ENCODE assay signal across 8 cellular contexts in genomic region chr2:201414099-201415023, GRCh38. TPM values are rescaled to one million over a fixed set of nuclear protein-coding genes. Genes with fewer than 3 reads are reported as not detected.
DNase-seq lines count a peak whose midpoint lies in the region; ATAC-seq and TF ChIP-seq lines count a peak whose summit lies in the region.

No MANE protein-coding gene starts in this region.

- H3K27ac ChIP-seq in breast epithelium (peak overlapping the region; percentile 27 to 34), mammary epithelial cell (ENCODE audit: insufficient read depth, low read depth, low read length) (no peak overlapping the region), vagina (peak overlapping the region; percentile 37), trophoblast cell (ENCODE audit: low read depth, low read length) (no peak overlapping the region)

- H2BK5ac ChIP-seq in trophoblast cell (ENCODE audit: low read depth, low read length, poor library complexity), result no peak overlapping the region

- H3K18ac ChIP-seq in trophoblast cell (ENCODE audit: low read length), result no peak overlapping the region

- H4K91ac ChIP-seq in trophoblast cell (ENCODE audit: low read depth, low read length), result no peak overlapping the region

- no peak overlapping the region for H4K8ac ChIP-seq in trophoblast cell (ENCODE audit: low read depth, low read length)

- H3K4me2 ChIP-seq in mammary epithelial cell (ENCODE audit: insufficient read depth, low read depth, low read length), result no peak overlapping the region
- no peak overlapping the region for H3K4me2 ChIP-seq in trophoblast cell (ENCODE audit: low read length)

- peaks cover 28% of the 10 kb centered on the region for H3K79me2 ChIP-seq in mammary epithelial cell (ENCODE audit: insufficient read depth, low read length)
- H3K79me2 ChIP-seq in trophoblast cell (ENCODE audit: control insufficient read depth, insufficient read depth, low read length, poor library complexity), result no peaks in the 10 kb centered on the region

- H3K23ac ChIP-seq in trophoblast cell (ENCODE audit: low read length), result no peak overlapping the region

- no peak overlapping the region for H3K4me3 ChIP-seq in breast epithelium
- H3K4me3 ChIP-seq in mammary epithelial cell (replicated peaks in 1 of 3; ENCODE audit: insufficient read depth in 1 of 3, low read depth in 2 of 3, low read length in 3 of 3), result no peak overlapping the region
- H3K4me3 ChIP-seq in fibroblast of pulmonary artery (replicated peaks; ENCODE audit: low read depth, low read length), result peak overlapping the region; percentile 12
- H3K4me3 ChIP-seq in vagina, result no peak overlapping the region
- no peak overlapping the region for H3K4me3 ChIP-seq in trophoblast cell (ENCODE audit: low read depth, low read length)

- no peak overlapping the region for H2BK120ac ChIP-seq in trophoblast cell (ENCODE audit: insufficient read depth, low read length, poor library complexity)

- no peaks in the 10 kb centered on the region for H3K36me3 ChIP-seq in breast epithelium
- H3K36me3 ChIP-seq in mammary epithelial cell (ENCODE audit: insufficient read depth, low read length), result no peaks in the 10 kb centered on the region
- H3K36me3 ChIP-seq in vagina, result no peaks in the 10 kb centered on the region
- no peaks in the 10 kb centered on the region for H3K36me3 ChIP-seq in trophoblast cell (ENCODE audit: control insufficient read depth in 1 of 2, insufficient read depth in 2 of 2, low read length in 2 of 2)

- no peak overlapping the region for H2BK12ac ChIP-seq in trophoblast cell (ENCODE audit: low read length)

- H3K9me3 ChIP-seq in breast epithelium (no peaks in the 10 kb centered on the region), mammary epithelial cell (replicated peaks; ENCODE audit: insufficient read depth, low read length) (no peaks in the 10 kb centered on the region), vagina (no peaks in the 10 kb centered on the region), trophoblast cell (ENCODE audit: insufficient read depth, low read depth, low read length) (no peaks in the 10 kb centered on the region)

- H3K79me1 ChIP-seq in trophoblast cell (ENCODE audit: low read length), result no peaks in the 10 kb centered on the region

- no peak overlapping the region for H4K12ac ChIP-seq in trophoblast cell (ENCODE audit: low read depth, low read length)

- DNase-seq in breast epithelium (ENCODE audit: low spot score in 2 of 2) (no peak), mammary epithelial cell (no peak), fibroblast of pulmonary artery (ENCODE audit: low read depth) (peak; percentile 69), vagina (ENCODE audit: extremely low spot score in 2 of 2) (no peak), GDM1 (lab: John Stamatoyannopoulos, UW) (no peak), DMS 273 treated with DMSO at 0.1 percent for 48 hours (lab: John Stamatoyannopoulos, UW) (no peak), trophoblast cell (no peak)

- H2AFZ ChIP-seq in mammary epithelial cell (ENCODE audit: low read depth, low read length) (no peak overlapping the region), trophoblast cell (ENCODE audit: insufficient read depth, low read length, poor library complexity) (no peak overlapping the region)

- dilution Hi-C loops in mammary epithelial cell (cut with HindIII; ENCODE audit: low sequenced_read_pairs), result no loop called here

- H3K14ac ChIP-seq in trophoblast cell (ENCODE audit: low read length), result no peak overlapping the region

- no peak overlapping the region for H2AK5ac ChIP-seq in trophoblast cell (ENCODE audit: low read length)

- BruUV-seq in mammary epithelial cell (replicated peaks; lab: Mats Ljungman, UMichigan), result no TSS peak

- H3K4ac ChIP-seq in trophoblast cell (ENCODE audit: low read depth, low read length), result no peak overlapping the region

- H3K4me1 ChIP-seq in breast epithelium (peaks cover 0 to 8% of the 10 kb centered on the region in 2 donors), mammary epithelial cell (ENCODE audit: insufficient read depth, low read length) (no peaks in the 10 kb centered on the region), vagina (peaks cover 24% of the 10 kb centered on the region), trophoblast cell (ENCODE audit: control insufficient read depth in 1 of 2, insufficient read depth in 2 of 2, low read length in 2 of 2) (peaks cover 0 to 3% of the 10 kb centered on the region in 2 experiments)

- TF ChIP-seq POLR2A in breast epithelium (IDR thresholded peaks at IDR 0.05) (no peak), vagina (IDR thresholded peaks at IDR 0.05) (no peak)

- no peaks in the 10 kb centered on the region for H4K20me1 ChIP-seq in mammary epithelial cell (ENCODE audit: insufficient read depth, low read length)

- in situ Hi-C loops in mammary epithelial cell (cut with MboI; ENCODE audit: low sequenced_read_pairs in 2 of 2), result no loop called here

- peak; percentile 69 for ATAC-seq in HG03565 (IDR thresholded peaks at IDR 0.05; ENCODE audit: unreplicated experiment)

- intact Hi-C loops in breast epithelium (cut with DNase I; ENCODE audit: low total_unique reads), result loop anchor here (5.0 kb wide), 1 partner anchor 667 kb away; no protein-coding TSS in a partner anchor
- intact Hi-C loops in mammary epithelial cell (cut with micrococcal nuclease), result no loop called here
- intact Hi-C loops in vagina (cut with DNase I), result no loop called here

- H3K9ac ChIP-seq in mammary epithelial cell (ENCODE audit: insufficient read depth, low read length) (no peak overlapping the region), trophoblast cell (ENCODE audit: low read length) (no peak overlapping the region)

- H3K27me3 ChIP-seq in breast epithelium (no peaks in the 10 kb centered on the region), mammary epithelial cell (ENCODE audit: insufficient read depth, low read length) (no peaks in the 10 kb centered on the region), vagina (no peaks in the 10 kb centered on the region), trophoblast cell (ENCODE audit: insufficient read depth, low read length) (no peaks in the 10 kb centered on the region)

- TF ChIP-seq CTCF in breast epithelium (IDR thresholded peaks at IDR 0.05) (no peak), mammary epithelial cell (conservative IDR thresholded peaks at IDR 0.05 in 1 of 2, IDR thresholded peaks at IDR 0.05 in 1 of 2; ENCODE audit: extremely low read depth in 1 of 2, insufficient read depth in 1 of 2, low read depth in 1 of 2, low read length in 2 of 2) (no peak), fibroblast of pulmonary artery (IDR thresholded peaks at IDR 0.05; ENCODE audit: low read length, missing control alignments) (no peak), vagina (IDR thresholded peaks at IDR 0.05) (no peak)

- 90% methylated on average over 3 of the region's 3 CpGs for WGBS in mammary epithelial cell (ENCODE audit: low coverage, missing lambda C conversion rate)
- no CpG with 5 or more reads among the region's 3 CpGs for WGBS in trophoblast cell (ENCODE audit: extremely low coverage, insufficient coverage, insufficient read length)

- CTCF ChIA-PET in mammary epithelial cell (lab: Charles Lee; ENCODE audit: low non-redundant PET), result no interaction called here

RNA-seq across cellular contexts. Expression of gene TRAK2, which starts 36.9 kb away (rescaled TPM):
- total RNA-seq in breast epithelium (10 to 100 TPM; 35.4 to 62.2 (median 50.1) TPM), mammary epithelial cell (10 to 100 TPM; 18.9 to 28.7 TPM), vagina (25.8 TPM)
- polyA plus RNA-seq in mammary epithelial cell, result 8.6 TPM
- 15.9 TPM for polyA minus RNA-seq in mammary epithelial cell
- 8.6 and 8.9 TPM in 2 replicates for polyA plus RNA-seq in trophoblast cell (2013)

RNA-seq across cellular contexts. Expression of gene STRADB, which starts 37.2 kb away (rescaled TPM):
- total RNA-seq in breast epithelium, result 10 to 100 TPM; 20.3 to 30.0 (median 27.7) TPM
- total RNA-seq in mammary epithelial cell, result 10 to 100 TPM; 12.8 to 19.2 TPM
- 5.1 TPM for polyA plus RNA-seq in mammary epithelial cell
- polyA minus RNA-seq in mammary epithelial cell, result 10.0 TPM
- 9.6 TPM for total RNA-seq in vagina
- 17.5 and 18.8 TPM in 2 replicates for polyA plus RNA-seq in trophoblast cell (2013)

RNA-seq across cellular contexts. Expression of gene FLACC1, which starts 57.2 kb away (rescaled TPM):
- total RNA-seq in breast epithelium (1 to 10 TPM; 1.2 to 2.9 (median 1.6) TPM), mammary epithelial cell (under 1 TPM; 0.33 to 0.75 TPM), vagina (0.74 TPM)
- polyA plus RNA-seq in mammary epithelial cell, result 0.12 TPM
- not detected for polyA minus RNA-seq in mammary epithelial cell
- polyA plus RNA-seq in trophoblast cell (2013), result 0.25 and 0.55 TPM in 2 replicates

Comparison
In these comparisons a context has a peak if more than half of its experiments do, and no peak if none do; other contexts are left out.
1. H3K27ac ChIP-seq: peak in breast epithelium (2 of 2) and vagina (single experiment); none in mammary epithelial cell (single experiment) and trophoblast cell (single experiment).